Comparison of ENCODE assay signal across 32 cellular contexts in genomic region chr19:8695501-8695900, GRCh38. TPM values are rescaled to one million over a fixed set of nuclear protein-coding genes. Genes with fewer than 3 reads are reported as not detected.
"Had no signal": no experiment of that assay in that cellular context is flagged by ENCODE, and none has a peak within 500 bp of the region (broad histone marks: within the 10 kb centered on the region; RNA-seq: fewer than 3 reads in every experiment).

No MANE protein-coding gene starts in this region.

- H3K27ac ChIP-seq: body of pancreas, esophagus muscularis mucosa, gastroesophageal sphincter, heart right ventricle had no signal

- ATAC-seq: activated T-cell treated with anti-CD3 and anti-CD28 coated beads, Interleukin-2, amount 50 U/mL, for 4 hours; activated T-helper 17 cell treated with anti-CD3 and anti-CD28 coated beads, Interleukin-2, amount 50 U/mL, for 72 hours; body of pancreas; effector memory CD8-positive, alpha-beta T cell; gastroesophageal sphincter; heart right ventricle had no signal

- DNase-seq: activated CD4-positive, alpha-beta T cell treated with anti-CD3 and anti-CD28 coated beads for 1 hour; activated CD4-positive, alpha-beta T cell treated with anti-CD3 and anti-CD28 coated beads for 4 hours; activated CD4-positive, alpha-beta T cell treated with anti-CD3 and anti-CD28 coated beads, Interleukin-2, amount 10 ng/mL, durations not matched to agents 7 days and 5 days; activated CD4-positive, alpha-beta T cell treated with anti-CD3 and anti-CD28 coated beads, Interleukin-2, amount 50 U/mL, for 4 hours; activated CD4-positive, CD25-positive, alpha-beta regulatory T cell; activated CD8-positive, alpha-beta memory T cell treated with anti-CD3 and anti-CD28 coated beads for 24 hours; activated effector memory CD4-positive, alpha-beta T cell treated with Interleukin-2 at 50 U/mL for 16 hours; activated gamma-delta T cell treated with Interleukin-2 at 50 U/mL for 16 hours; activated naive CD4-positive, alpha-beta T cell treated with anti-CD3 and anti-CD28 coated beads, Interleukin-2, amount 50 U/mL, for 16 hours; activated naive CD4-positive, alpha-beta T cell treated with Interleukin-2 at 50 U/mL for 16 hours; activated T-cell treated with anti-CD3 and anti-CD28 coated beads, Interleukin-2, amount 50 U/mL, for 4 hours; amniotic stem cell; anterior cingulate cortex; body of pancreas; caudate nucleus; cortex of kidney; dermis blood vessel endothelial cell; effector CD4-positive, alpha-beta T cell; effector memory CD8-positive, alpha-beta T cell; erythroblast; foreskin melanocyte; heart right ventricle; T-helper 1 cell; T-helper 2 cell had no signal

- H3K9me3 Mint-ChIP-seq: activated CD4-positive, alpha-beta T cell treated with anti-CD3 and anti-CD28 coated beads, Interleukin-2, amount 10 ng/mL, durations not matched to agents 7 days and 5 days; activated T-cell treated with anti-CD3 and anti-CD28 coated beads, Interleukin-2, amount 50 U/mL, for 4 hours; activated T-helper 17 cell treated with anti-CD3 and anti-CD28 coated beads, Interleukin-2, amount 50 U/mL, for 72 hours; effector memory CD8-positive, alpha-beta T cell had no signal

- H3K4me1 ChIP-seq: body of pancreas, esophagus muscularis mucosa, gastroesophageal sphincter, heart right ventricle had no signal

- H3K27ac Mint-ChIP-seq: activated CD4-positive, alpha-beta T cell treated with anti-CD3 and anti-CD28 coated beads, Interleukin-2, amount 10 ng/mL, durations not matched to agents 7 days and 5 days; activated naive CD8-positive, alpha-beta T cell; activated T-helper 17 cell treated with anti-CD3 and anti-CD28 coated beads, Interleukin-2, amount 50 U/mL, for 72 hours had no signal

- H3K36me3 Mint-ChIP-seq: activated naive CD8-positive, alpha-beta T cell had no signal

- H3K27me3 Mint-ChIP-seq: activated naive CD8-positive, alpha-beta T cell had no signal

- H3K4me3 Mint-ChIP-seq: activated CD4-positive, alpha-beta T cell treated with anti-CD3 and anti-CD28 coated beads, Interleukin-2, amount 10 ng/mL, durations not matched to agents 7 days and 5 days; activated naive CD8-positive, alpha-beta T cell; activated T-cell treated with anti-CD3 and anti-CD28 coated beads, Interleukin-2, amount 50 U/mL, for 4 hours; activated T-helper 17 cell treated with anti-CD3 and anti-CD28 coated beads, Interleukin-2, amount 50 U/mL, for 72 hours; effector memory CD8-positive, alpha-beta T cell had no signal

- H3K36me3 ChIP-seq: esophagus muscularis mucosa, gastroesophageal sphincter, heart right ventricle had no signal

- H3K27me3 ChIP-seq: body of pancreas had no signal

- H3K4me3 ChIP-seq: body of pancreas, esophagus muscularis mucosa, gastroesophageal sphincter, heart right ventricle had no signal

- H3K9me3 ChIP-seq: body of pancreas, esophagus muscularis mucosa, gastroesophageal sphincter, heart right ventricle had no signal

RNA-seq across cellular contexts. Expression of gene ACTL9, which starts 3.1 kb away (rescaled TPM):
- total RNA-seq: activated CD4-positive, alpha-beta T cell treated with anti-CD3 and anti-CD28 coated beads, Interleukin-2, amount 10 ng/mL, durations not matched to agents 7 days and 5 days; activated T-cell treated with anti-CD3 and anti-CD28 coated beads, Interleukin-2, amount 50 U/mL, for 4 hours; activated T-helper 17 cell treated with anti-CD3 and anti-CD28 coated beads, Interleukin-2, amount 50 U/mL, for 72 hours; body of pancreas; chondrocyte; dermis blood vessel endothelial cell; esophagus muscularis mucosa; fibroblast of lung; fibroblast of villous mesenchyme; gastroesophageal sphincter; glomerular endothelial cell; heart right ventricle had no signal

RNA-seq across cellular contexts. Expression of gene OR2Z1, which starts 25.9 kb away (rescaled TPM):
- total RNA-seq: activated CD4-positive, alpha-beta T cell treated with anti-CD3 and anti-CD28 coated beads, Interleukin-2, amount 10 ng/mL, durations not matched to agents 7 days and 5 days; activated T-cell treated with anti-CD3 and anti-CD28 coated beads, Interleukin-2, amount 50 U/mL, for 4 hours; activated T-helper 17 cell treated with anti-CD3 and anti-CD28 coated beads, Interleukin-2, amount 50 U/mL, for 72 hours; body of pancreas; chondrocyte; dermis blood vessel endothelial cell; esophagus muscularis mucosa; fibroblast of lung; fibroblast of villous mesenchyme; gastroesophageal sphincter; glomerular endothelial cell; heart right ventricle had no signal
